ENCODE assay signal across 9 cellular contexts in genomic region chr2:161416294-161416632, GRCh38. TPM values are rescaled to one million over a fixed set of nuclear protein-coding genes. Genes with fewer than 3 reads are reported as not detected.
DNase-seq lines count a peak whose midpoint lies in the region; ATAC-seq and TF ChIP-seq lines count a peak whose summit lies in the region.
"Had no signal": no experiment of that assay in that cellular context is flagged by ENCODE, and none has a peak within 500 bp of the region (broad histone marks: within the 10 kb centered on the region; RNA-seq: fewer than 3 reads in every experiment).

TSS of gene TBR1 (plus strand) at chr2:161416297. CDS start at chr2:161416411, 114 bp downstream.

- no peak within 1 kb of the TSS for H3K27ac ChIP-seq in CD8-positive, alpha-beta memory T cell (ENCODE audit: low read depth, low read length)
- H3K27ac ChIP-seq in HUES6 (ENCODE audit: low read depth, low read length) (no peak within 1 kb of the TSS), breast epithelium (no peak within 1 kb of the TSS)

- peak within 1 kb of the TSS; percentile 34 to 83 (median 69) for H3K4me3 Mint-ChIP-seq in CD8-positive, alpha-beta memory T cell
- H3K4me3 Mint-ChIP-seq in nephron: peak within 1 kb of the TSS; percentile 53 to 79 (median 74)

- no peak for ATAC-seq in GM21717 (IDR thresholded peaks at IDR 0.05; ENCODE audit: unreplicated experiment)
- ATAC-seq in HG03135 (IDR thresholded peaks at IDR 0.05; ENCODE audit: unreplicated experiment): no peak

- DNase-seq in CD8-positive, alpha-beta memory T cell: no peak
- DNase-seq in breast epithelium (ENCODE audit: low spot score in 2 of 2) (no peak), HT-29 (ENCODE audit: low spot score) (no peak), MV-4-11 (lab: John Stamatoyannopoulos, UW) (no peak)
- DNase-seq: KBM-7 had no signal

- no peak for TF ChIP-seq POLR2A in breast epithelium (IDR thresholded peaks at IDR 0.05)

- peaks cover 57% of the 10 kb centered on the region for H3K27me3 ChIP-seq in CD8-positive, alpha-beta memory T cell (ENCODE audit: insufficient read depth, low read length, poor library complexity, severe bottlenecking)
- H3K27me3 ChIP-seq in HUES6 (ENCODE audit: control insufficient read depth, insufficient read depth, low read length) (peaks cover 84% of the 10 kb centered on the region), breast epithelium (peaks cover 5 to 70% of the 10 kb centered on the region in 2 donors)

- H3K36me3 ChIP-seq in CD8-positive, alpha-beta memory T cell (ENCODE audit: insufficient read depth, low read length): no peaks in the 10 kb centered on the region
- H3K36me3 ChIP-seq in HUES6 (ENCODE audit: control insufficient read depth, insufficient read depth, low read length) (0 out of 2 replicates have a peak, but pooled peaks cover under 1% of the 10 kb centered on the region), breast epithelium (no peaks in the 10 kb centered on the region)

- H3K27me3 Mint-ChIP-seq in CD8-positive, alpha-beta memory T cell: peaks cover 60 to 73% of the 10 kb centered on the region in 2 donors
- peaks cover 99% of the 10 kb centered on the region for H3K27me3 Mint-ChIP-seq in nephron (ENCODE audit: low read depth)

- CTCF ChIA-PET in CD8-positive, alpha-beta memory T cell (lab: Charles Lee): interaction anchor here (1.2 kb wide), 1 partner anchor 17 kb away, joined by 4 read pairs; no protein-coding TSS in a partner anchor

- peaks cover 0 to 6% (median 4%) of the 10 kb centered on the region in 3 donors for H3K36me3 Mint-ChIP-seq in CD8-positive, alpha-beta memory T cell
- H3K36me3 Mint-ChIP-seq in nephron (ENCODE audit: low read depth): peaks cover 13% of the 10 kb centered on the region

- H3K9me3 Mint-ChIP-seq in CD8-positive, alpha-beta memory T cell: peaks cover 0 to 4% (median 0%) of the 10 kb centered on the region in 5 donors
- no peaks in the 10 kb centered on the region for H3K9me3 Mint-ChIP-seq in nephron

- H3K4me1 ChIP-seq in CD8-positive, alpha-beta memory T cell (ENCODE audit: insufficient read depth, low read length): peaks cover 27% of the 10 kb centered on the region
- peaks cover 57% of the 10 kb centered on the region for H3K4me1 ChIP-seq in HUES6 (ENCODE audit: control insufficient read depth, insufficient read depth, low read length)
- H3K4me1 ChIP-seq in breast epithelium: peaks cover 14 to 16% of the 10 kb centered on the region in 2 donors

- H3K9me3 ChIP-seq in CD8-positive, alpha-beta memory T cell (ENCODE audit: low read length): no peaks in the 10 kb centered on the region
- no peaks in the 10 kb centered on the region for H3K9me3 ChIP-seq in HUES6 (ENCODE audit: control insufficient read depth, insufficient read depth, low read depth, low read length)
- H3K9me3 ChIP-seq in breast epithelium: no peaks in the 10 kb centered on the region

- POLR2A ChIA-PET in CD8-positive, alpha-beta memory T cell (lab: Charles Lee): no interaction called here

- peaks cover 36 to 55% (median 53%) of the 10 kb centered on the region in 3 donors for H3K4me1 Mint-ChIP-seq in CD8-positive, alpha-beta memory T cell
- peaks cover 49% of the 10 kb centered on the region for H3K4me1 Mint-ChIP-seq in nephron

- H3K9ac ChIP-seq in HUES6 (ENCODE audit: low read length): no peak within 1 kb of the TSS

- intact Hi-C loops in breast epithelium (cut with DNase I; ENCODE audit: low total_unique reads): no loop called here

- H3K4me3 ChIP-seq in CD8-positive, alpha-beta memory T cell (ENCODE audit: low read length): peak within 1 kb of the TSS; percentile 30
- H3K4me3 ChIP-seq in HUES6 (ENCODE audit: low read depth, low read length): peak within 1 kb of the TSS; percentile 71
- H3K4me3 ChIP-seq in breast epithelium: peak within 1 kb of the TSS; percentile 45 to 79 (median 50)

- H3K27ac Mint-ChIP-seq in CD8-positive, alpha-beta memory T cell: peak within 1 kb of the TSS in 3 of 8 donors; percentile 17 to 64 (median 33)
- H3K27ac Mint-ChIP-seq in nephron: no peak within 1 kb of the TSS

- TF ChIP-seq CTCF in breast epithelium (IDR thresholded peaks at IDR 0.05): no peak
- TF ChIP-seq CTCF in nephron (IDR thresholded peaks at IDR 0.05; ENCODE audit: unreplicated experiment in 3 of 3): no peak

RNA-seq across cellular contexts. Expression of gene TBR1, which starts in this region (rescaled TPM):
- total RNA-seq in CD8-positive, alpha-beta memory T cell: not detected
- not detected for polyA plus RNA-seq in CD8-positive, alpha-beta memory T cell
- total RNA-seq in breast epithelium: under 1 TPM in 2 of 3 donors, not detected in 1; 0.33 to 0.64 TPM
- not detected in 2 replicates for total RNA-seq in HT-29 (2014; rRNA removed; shearing (Covaris generic))
